Comparison of ENCODE assay signal across 25 cellular contexts in the genomic region with DNA sequence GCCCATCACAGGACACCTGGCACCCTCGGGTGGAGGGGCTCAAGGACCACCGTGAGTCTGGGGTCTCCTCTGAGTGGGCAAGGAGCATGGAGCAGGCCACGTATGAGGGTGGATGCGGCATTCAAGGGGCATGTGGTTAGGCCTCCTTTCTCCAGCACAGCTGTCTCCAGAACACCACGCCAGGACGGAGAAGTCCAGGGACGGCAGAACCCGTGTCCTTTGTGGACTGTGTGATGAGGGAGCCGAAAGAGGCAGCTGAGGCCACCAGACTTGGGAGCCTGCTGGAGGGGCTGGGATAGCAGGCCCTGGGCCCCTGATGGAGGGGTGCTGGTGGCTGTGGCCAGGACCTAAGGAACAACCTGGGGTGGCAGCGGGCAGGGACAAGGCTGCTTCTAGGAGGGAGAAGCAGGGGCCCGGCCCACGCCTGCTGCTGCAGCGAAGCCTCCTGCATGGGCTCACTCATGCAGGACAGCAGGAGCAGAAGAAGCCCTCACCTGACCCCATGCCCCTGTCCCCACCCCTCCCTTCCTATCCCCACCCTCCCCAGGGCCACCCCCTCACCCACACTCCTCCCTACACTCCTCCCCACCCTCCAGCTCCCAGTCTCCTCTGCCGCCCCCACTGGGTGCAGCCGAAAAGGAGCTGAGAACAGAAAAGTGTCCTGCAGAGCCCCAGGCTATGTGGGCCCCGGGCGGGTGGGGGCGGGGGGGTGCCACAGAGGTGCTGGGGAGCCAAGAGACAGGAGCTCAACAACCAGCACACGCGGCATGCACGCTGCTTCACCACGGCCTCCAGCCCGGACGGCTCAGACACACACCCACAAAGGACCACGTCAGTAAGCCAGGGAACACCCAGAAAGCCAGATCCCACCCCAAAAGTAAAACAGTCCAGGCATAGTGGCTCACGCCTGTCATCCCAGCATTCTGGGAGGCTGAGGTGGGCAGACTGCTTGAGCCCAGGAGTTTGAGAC. TPM values are rescaled to one million over a fixed set of nuclear protein-coding genes. Genes with fewer than 3 reads are reported as not detected.
A peak's percentile ranks its signal among the peaks of the same experiment; 100 is the strongest.
DNase-seq lines count a peak whose midpoint lies in the region; ATAC-seq, FAIRE-seq and TF ChIP-seq lines count a peak whose summit lies in the region.
"Had no signal": no experiment of that assay in that cellular context is flagged by ENCODE, and none has a peak within 500 bp of the region (broad histone marks: within the 10 kb centered on the region; RNA-seq: fewer than 3 reads in every experiment).

No MANE protein-coding gene starts in this region.

- H3K36me3 Mint-ChIP-seq in activated T-cell treated with anti-CD3 and anti-CD28 coated beads, Interleukin-2, amount 50 U/mL, for 72 hours (ENCODE audit: insufficient read depth in 2 of 2) = peaks cover 2 to 3% of the 10 kb centered on the region in 2 donors

- peaks cover under 1% of the 10 kb centered on the region for H3F3A ChIP-seq in SK-N-SH (replicated peaks; ENCODE audit: insufficient read depth)

- intact Hi-C loops in kidney (cut with DNase I) = no loop called here
- intact Hi-C loops in spleen (cut with DNase I; ENCODE audit: low total_unique reads) = no loop called here

- WGBS in SK-N-SH (ENCODE audit: low lambda C conversion rate) = 95% methylated on average over 25 of the region's 26 CpGs
- 92 to 97% (median 94%) methylated on average over 23 to 26 of the region's 26 CpGs for WGBS in spleen, 5 donors

- ATAC-seq in SK-N-SH treated with all-trans-retinoic acid at 6 μM for 48 hours (no peak), HG03457 (IDR thresholded peaks at IDR 0.05; ENCODE audit: unreplicated experiment) (no peak)
- no peak for ATAC-seq in activated T-cell treated with anti-CD3 and anti-CD28 coated beads, Interleukin-2, amount 50 U/mL, for 72 hours (replicated peaks in 1 of 2)
- ATAC-seq: CD8-positive, alpha-beta T cell had no signal

- H3K9me3 ChIP-seq in SK-N-SH = no peaks in the 10 kb centered on the region
- H3K9me3 ChIP-seq in kidney (ENCODE audit: control insufficient read depth in 1 of 2, low read length in 2 of 2) = no peaks in the 10 kb centered on the region
- H3K9me3 ChIP-seq in spleen = peaks cover 0 to 5% (median 0%) of the 10 kb centered on the region in 8 donors
- H3K9me3 ChIP-seq: BE2C had no signal

- TF ChIP-seq POLR2A in spleen (IDR thresholded peaks at IDR 0.05) = no peak

- no peak overlapping the region for H3K4me3 ChIP-seq in SK-N-SH (ENCODE audit: low read depth in 2 of 2, low read length in 1 of 2)
- H3K4me3 ChIP-seq in kidney (ENCODE audit: low read length in 2 of 2) = no peak overlapping the region
- H3K4me3 ChIP-seq in spleen = no peak overlapping the region

- no peaks in the 10 kb centered on the region for H3K9me2 ChIP-seq in SK-N-SH

- DNase-seq in SK-N-SH = peak; percentile 14
- DNase-seq in HTR-8/SVneo (ENCODE audit: insufficient read length, low spot score) = no peak
- peak; percentile 60 for DNase-seq in kidney
- peak; percentile 62 for DNase-seq in spleen
- DNase-seq in kidney glomerular epithelial cell (lab: John Stamatoyannopoulos, UW) = no peak
- no peak for DNase-seq in activated T-cell treated with anti-CD3 and anti-CD28 coated beads, Interleukin-2, amount 50 U/mL, for 72 hours
- DNase-seq: BE2C; Calu3; CD8-positive, alpha-beta T cell; DMS53; EL; GOT3; MV-4-11; NCI-H1417 treated with DMSO at 0.1 percent for 48 hours; NCI-H187 treated with DMSO at 0.1 percent for 48 hours; NCI-H2227 treated with DMSO at 0.1 percent for 48 hours; NCI-H510A treated with DMSO at 0.1 percent for 48 hours; NCI-H774; SIG-M5 had no signal

- no peak overlapping the region for H3K27ac Mint-ChIP-seq in activated T-cell treated with anti-CD3 and anti-CD28 coated beads, Interleukin-2, amount 50 U/mL, for 72 hours
- H3K27ac Mint-ChIP-seq: CD8-positive, alpha-beta T cell had no signal

- H4K20me1 ChIP-seq in SK-N-SH (ENCODE audit: insufficient read depth) = no peaks in the 10 kb centered on the region

- FAIRE-seq in HTR-8/SVneo (lab: Jason Lieb, UNC) (peak; percentile 48), kidney (lab: Jason Lieb, UNC) (no peak)
- FAIRE-seq: GM12892, GM18507, RCC 7860 had no signal

- no peak for TF ChIP-seq EP300 in SK-N-SH (IDR thresholded peaks at IDR 0.05; ENCODE audit: borderline replicate concordance in 1 of 2, low read depth in 1 of 2, low read length in 1 of 2)

- H3K9me3 Mint-ChIP-seq in activated T-cell treated with anti-CD3 and anti-CD28 coated beads, Interleukin-2, amount 50 U/mL, for 72 hours = peaks cover 0 to 2% of the 10 kb centered on the region in 2 donors
- H3K9me3 Mint-ChIP-seq: CD8-positive, alpha-beta T cell had no signal

- CTCF ChIA-PET in SK-N-SH (lab: Yijun Ruan, JAX) = interaction anchor here (1.6 to 3.9 kb wide), 5 partner anchors 14 to 137 kb away, joined by 4 to 18 read pairs (median 11); a partner anchor contains a TSS

- TF ChIP-seq CTCF in SK-N-SH (IDR thresholded peaks at IDR 0.05) (no peak), kidney (IDR thresholded peaks at IDR 0.05; ENCODE audit: borderline replicate concordance, extremely low read depth, insufficient read depth) (no peak), spleen (IDR thresholded peaks at IDR 0.05 in 8 of 11, conservative IDR thresholded peaks at IDR 0.05 in 3 of 11) (no peak)

- H3K4me1 Mint-ChIP-seq in activated T-cell treated with anti-CD3 and anti-CD28 coated beads, Interleukin-2, amount 50 U/mL, for 72 hours (ENCODE audit: low read depth) = peaks cover 4% of the 10 kb centered on the region

- H3K27me3 ChIP-seq in SK-N-SH (ENCODE audit: insufficient read depth) (no peaks in the 10 kb centered on the region), spleen (replicated peaks in 1 of 7) (no peaks in the 10 kb centered on the region)
- H3K27me3 ChIP-seq: BE2C had no signal

- no peak for TF ChIP-seq RAD21 in SK-N-SH (IDR thresholded peaks at IDR 0.05; ENCODE audit: low read length)

- H3K4me1 ChIP-seq in SK-N-SH (ENCODE audit: control insufficient read depth in 1 of 2, insufficient read depth in 2 of 2, low read depth in 1 of 2, low read length in 1 of 2) = no peaks in the 10 kb centered on the region
- H3K4me1 ChIP-seq in kidney (ENCODE audit: control insufficient read depth in 1 of 2, insufficient read depth in 1 of 2, low read depth in 1 of 2, low read length in 2 of 2) = no peaks in the 10 kb centered on the region
- no peaks in the 10 kb centered on the region for H3K4me1 ChIP-seq in spleen
- H3K4me1 ChIP-seq: BE2C had no signal

- H2AFZ ChIP-seq in SK-N-SH (ENCODE audit: low read depth) = no peak overlapping the region

- H3K9ac ChIP-seq in SK-N-SH = no peak overlapping the region
- no peak overlapping the region for H3K9ac ChIP-seq in kidney (ENCODE audit: low read length in 2 of 2)
- H3K9ac ChIP-seq: KMS-11 had no signal

- no peak overlapping the region for H3K4me2 ChIP-seq in SK-N-SH
- H3K4me2 ChIP-seq: KMS-11 had no signal

- H3K36me3 ChIP-seq in SK-N-SH (replicated peaks in 1 of 2; ENCODE audit: control insufficient read depth in 1 of 2, insufficient read depth in 2 of 2, low read length in 1 of 2) (peaks cover 8 to 18% of the 10 kb centered on the region in 2 experiments), kidney (ENCODE audit: control insufficient read depth in 1 of 2, insufficient read depth in 2 of 2, low read length in 2 of 2) (no peaks in the 10 kb centered on the region), spleen (peaks cover 0 to 23% (median 2%) of the 10 kb centered on the region in 6 donors)

- H3K27me3 Mint-ChIP-seq in activated T-cell treated with anti-CD3 and anti-CD28 coated beads, Interleukin-2, amount 50 U/mL, for 72 hours (ENCODE audit: low read depth) = no peaks in the 10 kb centered on the region

- peaks cover 56% of the 10 kb centered on the region for H3K79me2 ChIP-seq in SK-N-SH (ENCODE audit: insufficient read depth)

- POLR2A ChIA-PET in SK-N-SH (lab: Yijun Ruan, JAX) = no interaction called here

- H3K27ac ChIP-seq in SK-N-SH (ENCODE audit: low read depth in 2 of 2, low read length in 1 of 2) (no peak overlapping the region), kidney (ENCODE audit: low read depth in 2 of 2, low read length in 2 of 2) (no peak overlapping the region), spleen (no peak overlapping the region)
- H3K27ac ChIP-seq: KMS-11 had no signal

- H3K4me3 Mint-ChIP-seq in activated T-cell treated with anti-CD3 and anti-CD28 coated beads, Interleukin-2, amount 50 U/mL, for 72 hours = no peak overlapping the region
- H3K4me3 Mint-ChIP-seq: CD8-positive, alpha-beta T cell had no signal

TF ChIP-seq in SK-N-SH, 30 proteins besides CTCF, POLR2A, EP300 and RAD21:
- TF ChIP-seq TEAD4 (IDR thresholded peaks at IDR 0.05; ENCODE audit: borderline replicate concordance, insufficient read depth) = no peak

TF ChIP-seq in SK-N-SH treated with all-trans-retinoic acid at 6 μM for 48 hours, 23 proteins besides CTCF, POLR2A, EP300 and RAD21:
- TF ChIP-seq ZFP30 (CRISPR knock-in tag; IDR thresholded peaks at IDR 0.05) = no peak
- no peak for TF ChIP-seq ESRRG (CRISPR knock-in tag; IDR thresholded peaks at IDR 0.05)
- TF ChIP-seq ZNF565 (CRISPR knock-in tag; conservative IDR thresholded peaks at IDR 0.05; ENCODE audit: low read depth) = no peak

RNA-seq across cellular contexts. Expression of a gene that starts 29.7 kb away (rescaled TPM):
- polyA plus RNA-seq in SK-N-SH (2012; rRNA removed) (38.9 and 48.5 TPM in 2 replicates), kidney (ENCODE audit: insufficient read depth, low read depth, low replicate concordance) (27.6 TPM), spleen (10 to 100 TPM; 31.4 to 41.7 (median 32.7) TPM)
- 35.7 and 38.9 TPM in 2 replicates for polyA plus RNA-seq in SK-N-SH (2012; cell fraction: cytosol; rRNA removed)
- polyA plus RNA-seq in SK-N-SH (2012; cell fraction: nucleus; rRNA removed) = 53.1 and 58.2 TPM in 2 replicates
- total RNA-seq in kidney (21.9 TPM), spleen (10 to 100 TPM; 18.3 to 40.3 (median 22.9) TPM)
- 10 to 100 TPM; 62.2 to 71.3 TPM for total RNA-seq in activated T-cell treated with anti-CD3 and anti-CD28 coated beads, Interleukin-2, amount 50 U/mL, for 72 hours

RNA-seq across cellular contexts. Expression of a gene that starts 42.4 kb away (rescaled TPM):
- polyA plus RNA-seq in SK-N-SH (2012; rRNA removed) (4.0 and 6.4 TPM in 2 replicates), kidney (ENCODE audit: insufficient read depth, low read depth, low replicate concordance) (4.8 TPM), spleen (1 to 10 TPM; 3.7 to 6.4 (median 3.9) TPM)
- 2.2 and 4.1 TPM in 2 replicates for polyA plus RNA-seq in SK-N-SH (2012; cell fraction: cytosol; rRNA removed)
- 4.3 and 5.5 TPM in 2 replicates for polyA plus RNA-seq in SK-N-SH (2012; cell fraction: nucleus; rRNA removed)
- total RNA-seq in kidney (5.2 TPM), spleen (10 to 100 TPM in 1 of 7 donors, 1 to 10 TPM in 6; 3.0 to 14.2 (median 6.1) TPM)
- under 1 TPM; 0.24 to 0.56 TPM for total RNA-seq in activated T-cell treated with anti-CD3 and anti-CD28 coated beads, Interleukin-2, amount 50 U/mL, for 72 hours

Comparison
In these comparisons a context has a peak if more than half of its experiments do, and no peak if none do; other contexts are left out.
1. DNase-seq: peak in SK-N-SH (single experiment), kidney (single experiment) and spleen (single experiment); none in HTR-8/SVneo (single experiment), kidney glomerular epithelial cell (single experiment) and activated T-cell treated with anti-CD3 and anti-CD28 coated beads, Interleukin-2, amount 50 U/mL, for 72 hours (0 of 2).